Comparison of ENCODE assay signal across 8 cellular contexts in genomic region chr14:23320584-23321571, GRCh38. TPM values are rescaled to one million over a fixed set of nuclear protein-coding genes. Genes with fewer than 3 reads are reported as not detected.
DNase-seq lines count a peak whose midpoint lies in the region; ATAC-seq lines count a peak whose summit lies in the region.

Gene PABPN1 (plus strand): TSS chr14:23321457. CDS start chr14:23321470, 13 bp downstream.

- peaks cover 8 to 20% (median 10%) of the 10 kb centered on the region in 3 donors for H3K36me3 Mint-ChIP-seq in immature natural killer cell

- H3K4me3 Mint-ChIP-seq in immature natural killer cell, result peak within 1 kb of the TSS; percentile 90 to 93 (median 91)

- DNase-seq in AG08396 (ENCODE audit: low spot score), result peak; percentile 98
- DNase-seq in NCI-H345 treated with DMSO at 0.1 percent for 48 hours (lab: John Stamatoyannopoulos, UW; ENCODE audit: unreplicated experiment), result peak; percentile 99
- DNase-seq in activated CD4-positive, CD25-positive, alpha-beta regulatory T cell (lab: John Stamatoyannopoulos, UW), result peak; percentile 90 to 99 (median 92)
- DNase-seq in central memory CD4-positive, alpha-beta T cell, result peak; percentile 100
- peak; percentile 98 to 99 (median 99) for DNase-seq in immature natural killer cell
- DNase-seq in smooth muscle cell of the brain vasculature (ENCODE audit: low read depth, low spot score), result peak; percentile 100

- H3K27ac Mint-ChIP-seq in immature natural killer cell, result peak within 1 kb of the TSS; percentile 97 to 100 (median 98)

- no peaks in the 10 kb centered on the region for H3K9me3 Mint-ChIP-seq in immature natural killer cell

- peak; percentile 92 for ATAC-seq in GM19023 (IDR thresholded peaks at IDR 0.05; ENCODE audit: unreplicated experiment)
- ATAC-seq in HG03280 (IDR thresholded peaks at IDR 0.05; ENCODE audit: unreplicated experiment), result peak; percentile 86

- H3K4me1 Mint-ChIP-seq in immature natural killer cell, result peaks cover 27 to 36% of the 10 kb centered on the region in 2 donors

- peaks cover 6 to 13% (median 7%) of the 10 kb centered on the region in 3 donors for H3K27me3 Mint-ChIP-seq in immature natural killer cell (ENCODE audit: low read depth in 3 of 3)

RNA-seq across cellular contexts. Expression of gene PABPN1, which starts in this region (rescaled TPM):
- polyA plus RNA-seq in immature natural killer cell, result 100 to 1,000 TPM in 2 of 3 donors, 10 to 100 TPM in 1; 86.2 to 114 (median 113) TPM

Comparison
In these comparisons a context has a peak if more than half of its experiments do, and no peak if none do; other contexts are left out.
1. Peak in every context shown above with its lines: DNase-seq and ATAC-seq.